In genomic region chr13:50989476-50989875, GRCh38 we compare ENCODE assay signal across 11 cellular contexts.
DNase-seq lines count a peak whose midpoint lies in the region; ATAC-seq, FAIRE-seq and TF ChIP-seq lines count a peak whose summit lies in the region.
"Had no signal": no experiment of that assay in that cellular context is flagged by ENCODE, and none has a peak within 500 bp of the region (broad histone marks: within the 10 kb centered on the region; RNA-seq: fewer than 3 reads in every experiment).

No MANE protein-coding gene starts in this region.

- DNase-seq in NCI-H1417 (lab: John Stamatoyannopoulos, UW) (peak in 2 of 3 experiments; percentile 49 to 76), NCI-H1417 treated with DMSO at 0.1 percent for 48 hours (lab: John Stamatoyannopoulos, UW) (no peak), SK-MEL-5 (ENCODE audit: low read depth, low spot score) (peak; percentile 56), heart right ventricle (no peak), spleen (no peak), HTR-8/SVneo (ENCODE audit: insufficient read length, low spot score) (no peak)
- DNase-seq: kidney had no signal

- TF ChIP-seq CTCF in heart right ventricle (IDR thresholded peaks at IDR 0.05) (peak in 7 of 9 donors; percentile 12 to 52 (median 39)), spleen (IDR thresholded peaks at IDR 0.05 in 8 of 11, conservative IDR thresholded peaks at IDR 0.05 in 3 of 11) (peak in 7 of 11 experiments; percentile 12 to 37 (median 19))

- H3K4me1 ChIP-seq in heart right ventricle (peaks cover 0 to 46% (median 29%) of the 10 kb centered on the region in 9 donors), spleen (peaks cover 7 to 24% (median 15%) of the 10 kb centered on the region in 6 donors)

- no peaks in the 10 kb centered on the region for H3K9me3 ChIP-seq in heart right ventricle
- H3K9me3 ChIP-seq in spleen, result no peaks in the 10 kb centered on the region

- H3K27ac ChIP-seq in heart right ventricle (no peak overlapping the region), spleen (peak overlapping the region in 2 of 8 donors; percentile 26 to 45)
- H3K27ac ChIP-seq: coronary artery had no signal

- H3K27me3 ChIP-seq in heart right ventricle, result no peaks in the 10 kb centered on the region
- no peaks in the 10 kb centered on the region for H3K27me3 ChIP-seq in spleen (replicated peaks in 1 of 7)

- H3K36me3 ChIP-seq in heart right ventricle, result no peaks in the 10 kb centered on the region
- H3K36me3 ChIP-seq in spleen, result no peaks in the 10 kb centered on the region

- no peak for TF ChIP-seq POLR2A in spleen (IDR thresholded peaks at IDR 0.05)

- WGBS in heart right ventricle, 2 donors, result 39% methylated on average over 6 of the region's 6 CpGs
- 15 to 36% (median 27%) methylated on average over 6 of the region's 6 CpGs for WGBS in spleen, 5 donors

- intact Hi-C loops in heart right ventricle (cut with DNase I), result no loop called here
- intact Hi-C loops in spleen (cut with DNase I; ENCODE audit: low total_unique reads), result no loop called here

- in situ Hi-C loops in SK-MEL-5 (cut with HindIII; ENCODE audit: low pct_unique_long_range_greater_than_20kb, low sequenced_read_pairs), result no loop called here

- H3K4me3 ChIP-seq in heart right ventricle (no peak overlapping the region), spleen (no peak overlapping the region)
- H3K4me3 ChIP-seq: coronary artery had no signal

- FAIRE-seq in HTR-8/SVneo (lab: Jason Lieb, UNC), result no peak
- FAIRE-seq: A204.1, kidney had no signal

- peak in 7 of 8 donors; percentile 44 to 73 (median 62) for ATAC-seq in heart right ventricle
- no peak for ATAC-seq in HG03571 (IDR thresholded peaks at IDR 0.05; ENCODE audit: unreplicated experiment)
- ATAC-seq in HG03196 (IDR thresholded peaks at IDR 0.05; ENCODE audit: unreplicated experiment), result no peak

Comparison
In these comparisons a context has a peak if more than half of its experiments do, and no peak if none do; other contexts are left out.
1. DNase-seq: peak in NCI-H1417 (2 of 3) and SK-MEL-5 (single experiment); none in NCI-H1417 treated with DMSO at 0.1 percent for 48 hours (single experiment), heart right ventricle (0 of 2), spleen (single experiment) and HTR-8/SVneo (single experiment).
2. ATAC-seq: peak in heart right ventricle (7 of 8); none in HG03571 (single experiment) and HG03196 (single experiment).